Comparison of ENCODE assay signal across 8 cellular contexts in genomic region chr21:43916691-43917514, GRCh38. TPM values are rescaled to one million over a fixed set of nuclear protein-coding genes. Genes with fewer than 3 reads are reported as not detected.
DNase-seq lines count a peak whose midpoint lies in the region; ATAC-seq and TF ChIP-seq lines count a peak whose summit lies in the region.

No MANE protein-coding gene starts in this region.

- TF ChIP-seq POLR2A in NB4 (IDR thresholded peaks at IDR 0.05; ENCODE audit: extremely low read depth, insufficient read length) = no peak

- peaks cover 4 to 14% of the 10 kb centered on the region in 2 donors for H3K9me3 ChIP-seq in ascending aorta

- no peaks in the 10 kb centered on the region for H3K9me3 Mint-ChIP-seq in endothelial cell (ENCODE audit: unreplicated experiment)

- TF ChIP-seq CTCF in GM10266 (IDR thresholded peaks at IDR 0.05; ENCODE audit: control insufficient read depth, insufficient read depth, low read depth, missing control alignments) = no peak
- TF ChIP-seq CTCF in NB4 (IDR thresholded peaks at IDR 0.05; ENCODE audit: low read depth, low read length) = no peak
- no peak for TF ChIP-seq CTCF in endothelial cell (IDR thresholded peaks at IDR 0.05; ENCODE audit: unreplicated experiment)
- no peak for TF ChIP-seq CTCF in ascending aorta (IDR thresholded peaks at IDR 0.05)

- no peaks in the 10 kb centered on the region for H3K27me3 ChIP-seq in ascending aorta

- peaks cover 10% of the 10 kb centered on the region for H3K36me3 Mint-ChIP-seq in endothelial cell (ENCODE audit: low read depth, unreplicated experiment)

- no peaks in the 10 kb centered on the region for H3K4me1 ChIP-seq in ascending aorta

- no peak overlapping the region for H3K27ac ChIP-seq in ascending aorta

- no peak overlapping the region for H3K27ac Mint-ChIP-seq in endothelial cell (ENCODE audit: unreplicated experiment)

- intact Hi-C loops in left colon (cut with DNase I, micrococcal nuclease) (no loop called here), ascending aorta (cut with DNase I) (no loop called here)

- H3K4me1 Mint-ChIP-seq in endothelial cell (ENCODE audit: unreplicated experiment) = peaks cover 10% of the 10 kb centered on the region

- H3K27me3 Mint-ChIP-seq in endothelial cell (ENCODE audit: unreplicated experiment) = peaks cover 1% of the 10 kb centered on the region

- H3K4me3 ChIP-seq in NB4 (ENCODE audit: low read depth, low read length) = peak overlapping the region; percentile 64
- H3K4me3 ChIP-seq in ascending aorta = peak overlapping the region in 1 of 2 donors; percentile 23

- DNase-seq in GM10266 (ENCODE audit: extremely low spot score) (peak; percentile 80), NB4 (ENCODE audit: low read depth) (peak; percentile 79), left colon (peak in 1 of 2 donors; percentile 22), endothelial cell (ENCODE audit: low spot score) (no peak), ascending aorta (ENCODE audit: low spot score in 2 of 2) (no peak), nucleus accumbens (lab: John Stamatoyannopoulos, UW) (no peak)
- peak; percentile 37 for DNase-seq in activated T-helper 9 cell treated with anti-CD3 and anti-CD28 coated beads, Interleukin-2, amount 50 U/mL, for 16 hours (ENCODE audit: low read depth)
- DNase-seq in stimulated activated naive CD8-positive, alpha-beta T cell treated with anti-CD3 and anti-CD28 coated beads, Interleukin-15, Interleukin-2, amounts not matched to agents 100 U/mL and 50 U/mL, for 24 hours = peak; percentile 68

- H3K4me3 Mint-ChIP-seq in endothelial cell (ENCODE audit: unreplicated experiment) = no peak overlapping the region

- peaks cover 0 to 5% of the 10 kb centered on the region in 2 donors for H3K36me3 ChIP-seq in ascending aorta

- ATAC-seq in left colon = peak; percentile 23
- ATAC-seq in stimulated activated naive CD8-positive, alpha-beta T cell treated with anti-CD3 and anti-CD28 coated beads, Interleukin-15, Interleukin-2, amounts not matched to agents 100 U/mL and 50 U/mL, for 24 hours = peak; percentile 71

RNA-seq across cellular contexts. Expression of gene AGPAT3, which starts 51.9 kb away (rescaled TPM):
- 100 to 1,000 TPM in 1 of 2 donors, 10 to 100 TPM in 1; 97.5 to 105 TPM for total RNA-seq in left colon
- total RNA-seq in endothelial cell (ENCODE audit: unreplicated experiment) = 22.6 TPM
- 65.9 TPM for total RNA-seq in ascending aorta

Comparison
In these comparisons a context has a peak if more than half of its experiments do, and no peak if none do; other contexts are left out.
1. DNase-seq: peak in GM10266 (single experiment), NB4 (single experiment), activated T-helper 9 cell treated with anti-CD3 and anti-CD28 coated beads, Interleukin-2, amount 50 U/mL, for 16 hours (single experiment) and stimulated activated naive CD8-positive, alpha-beta T cell treated with anti-CD3 and anti-CD28 coated beads, Interleukin-15, Interleukin-2, amounts not matched to agents 100 U/mL and 50 U/mL, for 24 hours (single experiment); none in endothelial cell (single experiment), ascending aorta (0 of 2) and nucleus accumbens (0 of 56).